ENCODE assay signal across 1 cellular context in genomic region chr19:42349378-42350107, GRCh38.
TF ChIP-seq lines count a peak whose summit lies in the region.

No MANE protein-coding gene starts in this region.

TF ChIP-seq in HepG2, 621 proteins besides CTCF, POLR2A, EP300 and RAD21:
- peak; percentile 39; the same call in 1 of the 2 replicates for TF ChIP-seq NR2F6 (IDR thresholded peaks at IDR 0.05)
- TF ChIP-seq NR2F6 (CRISPR knock-in tag; IDR thresholded peaks at IDR 0.05): no peak
- no peak for TF ChIP-seq FOXK1 (CRISPR knock-in tag; IDR thresholded peaks at IDR 0.05; ENCODE audit: borderline replicate concordance, low read depth)
